3 cellular contexts compared by ENCODE assay signal in genomic region chr19:27922970-27923369, GRCh38.
"Had no signal": no experiment of that assay in that cellular context is flagged by ENCODE, and none has a peak within 500 bp of the region (broad histone marks: within the 10 kb centered on the region; RNA-seq: fewer than 3 reads in every experiment).

No MANE protein-coding gene starts in this region.

- DNase-seq: GDM1, GF-D8 had no signal

- H3K4me3 ChIP-seq: GM12878 had no signal

- ATAC-seq: GM12878 had no signal
